ENCODE assay signal across 8 cellular contexts in genomic region chr6:44096615-44097014, GRCh38. TPM values are rescaled to one million over a fixed set of nuclear protein-coding genes. Genes with fewer than 3 reads are reported as not detected.
DNase-seq lines count a peak whose midpoint lies in the region; ATAC-seq and TF ChIP-seq lines count a peak whose summit lies in the region.

No MANE protein-coding gene starts in this region.

- peak; percentile 89 for TF ChIP-seq CTCF in GM12864 (IDR thresholded peaks at IDR 0.05; ENCODE audit: low read depth, low read length, missing control alignments)
- TF ChIP-seq CTCF in OCI-LY1 (IDR thresholded peaks at IDR 0.05; ENCODE audit: low read length), result peak; percentile 87
- peak; percentile 83 for TF ChIP-seq CTCF in epithelial cell of proximal tubule (conservative IDR thresholded peaks at IDR 0.05; ENCODE audit: low read depth, low read length)

- H3K9ac ChIP-seq in OCI-LY1 (ENCODE audit: low read length), result no peak overlapping the region

- H3K4me3 ChIP-seq in GM12864 (ENCODE audit: low read depth, low read length) (no peak overlapping the region), OCI-LY1 (ENCODE audit: low read depth, low read length, poor library complexity, severe bottlenecking) (no peak overlapping the region), epithelial cell of proximal tubule (ENCODE audit: low read depth, low read length) (no peak overlapping the region)

- H3K9me3 Mint-ChIP-seq in natural killer cell treated with Interleukin-12 subunit alpha and Interleukin-12 subunit beta and Interleukin-15 and Interleukin-18, amount 100 ng/mL, for 72 hours, result no peaks in the 10 kb centered on the region

- no peak overlapping the region for H3K27ac Mint-ChIP-seq in natural killer cell treated with Interleukin-12 subunit alpha and Interleukin-12 subunit beta and Interleukin-15 and Interleukin-18, amount 100 ng/mL, for 72 hours

- no peaks in the 10 kb centered on the region for H3F3A ChIP-seq in OCI-LY1 (ENCODE audit: insufficient read depth, low read length)

- H3K9me3 ChIP-seq in OCI-LY1 (ENCODE audit: low read length), result no peaks in the 10 kb centered on the region

- no peaks in the 10 kb centered on the region for H3K36me3 Mint-ChIP-seq in natural killer cell treated with Interleukin-12 subunit alpha and Interleukin-12 subunit beta and Interleukin-15 and Interleukin-18, amount 100 ng/mL, for 72 hours

- DNase-seq in GM12864 (ENCODE audit: low read depth), result peak; percentile 34
- peak; percentile 83 for DNase-seq in activated CD8-positive, alpha-beta memory T cell treated with anti-CD3 and anti-CD28 coated beads, Interleukin-2, amount 50 U/mL, for 48 hours
- DNase-seq in epithelial cell of proximal tubule (ENCODE audit: low read depth), result no peak
- DNase-seq in natural killer cell treated with Interleukin-12 subunit alpha and Interleukin-12 subunit beta and Interleukin-15 and Interleukin-18, amount 100 ng/mL, for 72 hours (ENCODE audit: low spot score), result peak; percentile 74
- DNase-seq in stimulated activated naive CD4-positive, alpha-beta T cell (lab: John Stamatoyannopoulos, UW), result peak; percentile 14 to 73 (median 68)
- no peak for DNase-seq in mesenteric fat pad (ENCODE audit: low spot score)

- peak; percentile 45 for ATAC-seq in HG03521 (IDR thresholded peaks at IDR 0.05; ENCODE audit: unreplicated experiment)
- ATAC-seq in natural killer cell treated with Interleukin-12 subunit alpha and Interleukin-12 subunit beta and Interleukin-15 and Interleukin-18, amount 100 ng/mL, for 72 hours, result peak; percentile 69 to 88

- H3K9me2 ChIP-seq in OCI-LY1 (ENCODE audit: low read depth, low read length), result no peaks in the 10 kb centered on the region

- no peak overlapping the region for H2AFZ ChIP-seq in OCI-LY1 (ENCODE audit: low read length)

- H3K27ac ChIP-seq in OCI-LY1 (ENCODE audit: low read depth, low read length, poor library complexity, severe bottlenecking), result no peak overlapping the region

- no peaks in the 10 kb centered on the region for H4K20me1 ChIP-seq in OCI-LY1 (ENCODE audit: insufficient read depth, low read length)

- no peak overlapping the region for H3K4me2 ChIP-seq in OCI-LY1 (ENCODE audit: low read length)

- H3K27me3 ChIP-seq in OCI-LY1 (ENCODE audit: insufficient read depth, low read length), result no peaks in the 10 kb centered on the region

- H3K36me3 ChIP-seq in OCI-LY1 (ENCODE audit: insufficient read depth, low read length), result peaks cover 11% of the 10 kb centered on the region; the same call in 1 of the 2 replicates

- H3K4me1 ChIP-seq in OCI-LY1 (ENCODE audit: insufficient read depth, low read length, severe bottlenecking), result no peaks in the 10 kb centered on the region

- no peaks in the 10 kb centered on the region for H3K79me2 ChIP-seq in OCI-LY1 (ENCODE audit: insufficient read depth, low read length)

- H3K4me1 Mint-ChIP-seq in natural killer cell treated with Interleukin-12 subunit alpha and Interleukin-12 subunit beta and Interleukin-15 and Interleukin-18, amount 100 ng/mL, for 72 hours (ENCODE audit: low read depth in 2 of 2), result peaks cover under 1 to 4% of the 10 kb centered on the region in 2 donors

- H3K4me3 Mint-ChIP-seq in natural killer cell treated with Interleukin-12 subunit alpha and Interleukin-12 subunit beta and Interleukin-15 and Interleukin-18, amount 100 ng/mL, for 72 hours, result no peak overlapping the region

- no peaks in the 10 kb centered on the region for H3K27me3 Mint-ChIP-seq in natural killer cell treated with Interleukin-12 subunit alpha and Interleukin-12 subunit beta and Interleukin-15 and Interleukin-18, amount 100 ng/mL, for 72 hours

RNA-seq across cellular contexts. Expression of gene MRPL14, which starts 30.6 kb away (rescaled TPM):
- total RNA-seq in epithelial cell of proximal tubule (95.5 and 167 TPM in 2 replicates), mesenteric fat pad (36.7 TPM)
- total RNA-seq in natural killer cell treated with Interleukin-12 subunit alpha and Interleukin-12 subunit beta and Interleukin-15 and Interleukin-18, amount 100 ng/mL, for 72 hours, result 10 to 100 TPM; 36.5 to 49.9 TPM

RNA-seq across cellular contexts. Expression of gene TMEM63B, which starts 30.7 kb away (rescaled TPM):
- total RNA-seq in epithelial cell of proximal tubule (35.2 and 47.9 TPM in 2 replicates), mesenteric fat pad (24.3 TPM)
- 10 to 100 TPM; 21.2 to 22.2 TPM for total RNA-seq in natural killer cell treated with Interleukin-12 subunit alpha and Interleukin-12 subunit beta and Interleukin-15 and Interleukin-18, amount 100 ng/mL, for 72 hours

Comparison
In these comparisons a context has a peak if more than half of its experiments do, and no peak if none do; other contexts are left out.
1. DNase-seq: peak in GM12864 (single experiment), activated CD8-positive, alpha-beta memory T cell treated with anti-CD3 and anti-CD28 coated beads, Interleukin-2, amount 50 U/mL, for 48 hours (single experiment), natural killer cell treated with Interleukin-12 subunit alpha and Interleukin-12 subunit beta and Interleukin-15 and Interleukin-18, amount 100 ng/mL, for 72 hours (single experiment) and stimulated activated naive CD4-positive, alpha-beta T cell (6 of 6); none in epithelial cell of proximal tubule (single experiment) and mesenteric fat pad (single experiment).
2. Peak in every context shown above with its lines, with median percentiles within 50 percentile points of each other: CTCF ChIP-seq.